ENCODE assay signal across 12 cellular contexts in genomic region chr22:27435839-27436581, GRCh38.
DNase-seq lines count a peak whose midpoint lies in the region; ATAC-seq and TF ChIP-seq lines count a peak whose summit lies in the region.
"Had no signal": no experiment of that assay in that cellular context is flagged by ENCODE, and none has a peak within 500 bp of the region (broad histone marks: within the 10 kb centered on the region; RNA-seq: fewer than 3 reads in every experiment).

No MANE protein-coding gene starts in this region.

- no peak overlapping the region for H3K4me3 Mint-ChIP-seq in activated CD8-positive, alpha-beta T cell treated with anti-CD3 and anti-CD28 coated beads, Interleukin-2, amount 10 ng/mL, durations not matched to agents 7 days and 5 days
- H3K4me3 Mint-ChIP-seq: CD8-positive, alpha-beta memory T cell; stimulated activated memory B cell treated with anti-CD40 and anti-IgM and Interleukin-4, amounts not matched to agents 10 μg/mL and 1 μg/mL and 100 μg/mL, for 72 hours had no signal

- no peaks in the 10 kb centered on the region for H3K27me3 ChIP-seq in WERI-Rb-1 (ENCODE audit: insufficient read depth, low read depth, severe bottlenecking)
- no peaks in the 10 kb centered on the region for H3K27me3 ChIP-seq in neuron (ENCODE audit: insufficient read depth, low read length)

- no peaks in the 10 kb centered on the region for H3K4me1 Mint-ChIP-seq in activated CD8-positive, alpha-beta T cell treated with anti-CD3 and anti-CD28 coated beads, Interleukin-2, amount 10 ng/mL, durations not matched to agents 7 days and 5 days (ENCODE audit: low read depth)
- H3K4me1 Mint-ChIP-seq: CD8-positive, alpha-beta memory T cell; stimulated activated memory B cell treated with anti-CD40 and anti-IgM and Interleukin-4, amounts not matched to agents 10 μg/mL and 1 μg/mL and 100 μg/mL, for 72 hours had no signal

- no peaks in the 10 kb centered on the region for H3K36me3 Mint-ChIP-seq in activated CD8-positive, alpha-beta T cell treated with anti-CD3 and anti-CD28 coated beads, Interleukin-2, amount 10 ng/mL, durations not matched to agents 7 days and 5 days (ENCODE audit: low read depth)
- H3K36me3 Mint-ChIP-seq: CD8-positive, alpha-beta memory T cell; stimulated activated memory B cell treated with anti-CD40 and anti-IgM and Interleukin-4, amounts not matched to agents 10 μg/mL and 1 μg/mL and 100 μg/mL, for 72 hours had no signal

- no peaks in the 10 kb centered on the region for H3K36me3 ChIP-seq in WERI-Rb-1
- H3K36me3 ChIP-seq in neuron (ENCODE audit: insufficient read depth, low read length): no peaks in the 10 kb centered on the region

- POLR2A ChIA-PET in activated CD8-positive, alpha-beta T cell treated with anti-CD3 and anti-CD28 coated beads, Interleukin-2, amount 10 ng/mL, durations not matched to agents 7 days and 5 days (lab: Charles Lee): no interaction called here

- peaks cover 2% of the 10 kb centered on the region for H3K27me3 Mint-ChIP-seq in activated CD8-positive, alpha-beta T cell treated with anti-CD3 and anti-CD28 coated beads, Interleukin-2, amount 10 ng/mL, durations not matched to agents 7 days and 5 days (ENCODE audit: low read depth)

- no peak overlapping the region for H3K27ac Mint-ChIP-seq in activated CD8-positive, alpha-beta T cell treated with anti-CD3 and anti-CD28 coated beads, Interleukin-2, amount 10 ng/mL, durations not matched to agents 7 days and 5 days
- H3K27ac Mint-ChIP-seq: CD8-positive, alpha-beta memory T cell; stimulated activated memory B cell treated with anti-CD40 and anti-IgM and Interleukin-4, amounts not matched to agents 10 μg/mL and 1 μg/mL and 100 μg/mL, for 72 hours had no signal

- H3K4me3 ChIP-seq in WERI-Rb-1 (ENCODE audit: low read depth, low read length) (no peak overlapping the region), fibroblast of villous mesenchyme (ENCODE audit: low read depth, low read length) (no peak overlapping the region), neuron (ENCODE audit: low read length) (peak overlapping the region; percentile 35)

- no peak for ATAC-seq in GM21619 (IDR thresholded peaks at IDR 0.05; ENCODE audit: unreplicated experiment)
- ATAC-seq in activated CD8-positive, alpha-beta T cell treated with anti-CD3 and anti-CD28 coated beads, Interleukin-2, amount 10 ng/mL, durations not matched to agents 7 days and 5 days: no peak
- ATAC-seq in GM21526 (IDR thresholded peaks at IDR 0.05; ENCODE audit: low FRiP score, unreplicated experiment): no peak
- ATAC-seq: stimulated activated memory B cell treated with anti-CD40 and anti-IgM and Interleukin-4, amounts not matched to agents 10 μg/mL and 1 μg/mL and 100 μg/mL, for 72 hours had no signal

- no peaks in the 10 kb centered on the region for H3K9me3 ChIP-seq in WERI-Rb-1 (ENCODE audit: severe bottlenecking)
- H3K9me3 ChIP-seq in neuron (ENCODE audit: low read length): no peaks in the 10 kb centered on the region

- H2AFZ ChIP-seq in neuron (ENCODE audit: low read depth, low read length): no peak overlapping the region

- H3K27ac ChIP-seq in WERI-Rb-1: no peak overlapping the region

- peak; percentile 37 for DNase-seq in EL
- DNase-seq in WERI-Rb-1: peak; percentile 71
- peak; percentile 47 for DNase-seq in fibroblast of villous mesenchyme (ENCODE audit: low read depth)
- no peak for DNase-seq in NCI-H2107 treated with DMSO at 0.1 percent for 48 hours (lab: John Stamatoyannopoulos, UW; ENCODE audit: unreplicated experiment)
- no peak for DNase-seq in activated CD8-positive, alpha-beta T cell treated with anti-CD3 and anti-CD28 coated beads, Interleukin-2, amount 10 ng/mL, durations not matched to agents 7 days and 5 days
- DNase-seq: CD8-positive, alpha-beta memory T cell; cerebellar nuclear complex; NCI-H1930 had no signal

- H3K9me3 Mint-ChIP-seq in activated CD8-positive, alpha-beta T cell treated with anti-CD3 and anti-CD28 coated beads, Interleukin-2, amount 10 ng/mL, durations not matched to agents 7 days and 5 days (ENCODE audit: insufficient read depth): no peaks in the 10 kb centered on the region

- CTCF ChIA-PET in activated CD8-positive, alpha-beta T cell treated with anti-CD3 and anti-CD28 coated beads, Interleukin-2, amount 10 ng/mL, durations not matched to agents 7 days and 5 days (lab: Charles Lee): no interaction called here

- peaks cover 46% of the 10 kb centered on the region for H3K4me1 ChIP-seq in neuron (ENCODE audit: insufficient read depth, low read length)

- TF ChIP-seq CTCF in WERI-Rb-1 (IDR thresholded peaks at IDR 0.05; ENCODE audit: low read depth, low read length) (no peak), fibroblast of villous mesenchyme (IDR thresholded peaks at IDR 0.05; ENCODE audit: insufficient read depth, low read depth, low read length) (no peak)

Comparison
In these comparisons a context has a peak if more than half of its experiments do, and no peak if none do; other contexts are left out.
1. DNase-seq: peak in EL (single experiment), WERI-Rb-1 (single experiment) and fibroblast of villous mesenchyme (single experiment); none in NCI-H2107 treated with DMSO at 0.1 percent for 48 hours (single experiment) and activated CD8-positive, alpha-beta T cell treated with anti-CD3 and anti-CD28 coated beads, Interleukin-2, amount 10 ng/mL, durations not matched to agents 7 days and 5 days (single experiment).